8 cellular contexts compared by ENCODE assay signal in the genomic region with DNA sequence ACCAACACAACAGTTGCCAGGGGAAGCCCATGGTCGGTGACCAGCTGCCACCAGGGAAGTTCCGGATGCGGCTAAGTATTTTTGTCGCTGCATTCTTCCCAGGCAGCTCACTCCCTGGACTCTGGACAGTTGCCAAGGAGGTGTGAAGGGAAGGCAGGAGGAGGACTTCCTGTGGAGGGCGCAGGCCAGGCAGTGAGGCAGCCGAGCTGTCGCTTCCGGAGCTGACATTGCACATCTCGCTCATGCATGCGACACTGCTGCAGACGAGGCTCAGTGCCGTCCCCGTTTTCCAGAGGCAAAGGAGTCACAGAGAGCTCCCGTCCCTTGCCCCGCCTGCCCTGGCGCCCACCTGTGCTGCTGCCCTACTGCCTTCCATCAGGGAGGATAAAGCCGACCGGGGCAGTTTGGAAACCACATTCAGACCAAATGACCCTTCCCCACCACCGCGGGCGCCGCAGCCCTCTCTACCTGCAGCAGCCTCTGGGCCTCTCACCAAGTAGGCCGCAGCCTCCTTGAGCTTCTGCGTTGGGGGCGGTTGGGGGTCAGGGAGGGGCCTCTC.
DNase-seq lines count a peak whose midpoint lies in the region; ATAC-seq, FAIRE-seq and TF ChIP-seq lines count a peak whose summit lies in the region.

No MANE protein-coding gene starts in this region.

- H3K27ac ChIP-seq in left lung, result no peak overlapping the region

- H3K9ac ChIP-seq in adipocyte (ENCODE audit: low read length), result no peak overlapping the region

- DNase-seq in BE2C, result peak; percentile 24
- DNase-seq in HFF-Myc (ENCODE audit: extremely low read depth, low read depth), result peak; percentile 15
- peak; percentile 23 for DNase-seq in adipocyte (ENCODE audit: low read depth)
- peak; percentile 59 to 79 for DNase-seq in left lung
- peak; percentile 91 for DNase-seq in urothelium cell line (ENCODE audit: low spot score)
- DNase-seq in NCI-H1694 treated with DMSO at 0.1 percent for 48 hours (lab: John Stamatoyannopoulos, UW), result no peak
- DNase-seq in SKM-1 (lab: John Stamatoyannopoulos, UW; ENCODE audit: unreplicated experiment), result no peak

- H3K4me3 ChIP-seq in BE2C (ENCODE audit: low read depth, low read length), result no peak overlapping the region
- H3K4me3 ChIP-seq in HFF-Myc (replicated peaks; ENCODE audit: low read depth, low read length), result no peak overlapping the region
- H3K4me3 ChIP-seq in adipocyte (ENCODE audit: low read length), result no peak overlapping the region
- peak overlapping the region in 1 of 2 donors; percentile 1 for H3K4me3 ChIP-seq in left lung

- no peaks in the 10 kb centered on the region for H3K9me3 ChIP-seq in BE2C
- no peaks in the 10 kb centered on the region for H3K9me3 ChIP-seq in adipocyte (ENCODE audit: control insufficient read depth, low read length)
- H3K9me3 ChIP-seq in left lung, result no peaks in the 10 kb centered on the region

- H3K4me1 ChIP-seq in BE2C (peaks cover 5% of the 10 kb centered on the region; the same call in 1 of the 2 replicates), adipocyte (ENCODE audit: control insufficient read depth, insufficient read depth, low read length) (peaks cover 14% of the 10 kb centered on the region), left lung (peaks cover 14% of the 10 kb centered on the region in 2 donors)

- no peaks in the 10 kb centered on the region for H3K36me3 ChIP-seq in BE2C
- H3K36me3 ChIP-seq in adipocyte (ENCODE audit: control insufficient read depth, insufficient read depth, low read length, severe bottlenecking), result no peaks in the 10 kb centered on the region
- no peaks in the 10 kb centered on the region for H3K36me3 ChIP-seq in left lung

- H3K27me3 ChIP-seq in BE2C (no peaks in the 10 kb centered on the region), adipocyte (replicated peaks; ENCODE audit: control insufficient read depth, insufficient read depth, low read length) (peaks cover 40% of the 10 kb centered on the region), left lung (peaks cover 16 to 72% of the 10 kb centered on the region in 2 donors)

- intact Hi-C loops in left lung (cut with DNase I), result no loop called here

- TF ChIP-seq CTCF in BE2C (IDR thresholded peaks at IDR 0.05; ENCODE audit: low read depth, low read length) (no peak), HFF-Myc (IDR thresholded peaks at IDR 0.05; ENCODE audit: low read depth, low read length, missing control alignments) (no peak), left lung (IDR thresholded peaks at IDR 0.05) (no peak)

- ATAC-seq in left lung (peak; percentile 52), GM19035 (IDR thresholded peaks at IDR 0.05; ENCODE audit: unreplicated experiment) (no peak)

- FAIRE-seq in urothelium cell line (lab: Jason Lieb, UNC), result peak; percentile 95

Comparison
In these comparisons a context has a peak if more than half of its experiments do, and no peak if none do; other contexts are left out.
1. DNase-seq: peak in BE2C (single experiment), HFF-Myc (single experiment), adipocyte (single experiment), left lung (2 of 2) and urothelium cell line (single experiment); none in NCI-H1694 treated with DMSO at 0.1 percent for 48 hours (single experiment) and SKM-1 (single experiment).